In genomic region chr13:29817604-29818378, GRCh38 we compare ENCODE assay signal across 8 cellular contexts. TPM values are rescaled to one million over a fixed set of nuclear protein-coding genes. Genes with fewer than 3 reads are reported as not detected.
A peak's percentile ranks its signal among the peaks of the same experiment; 100 is the strongest.
DNase-seq lines count a peak whose midpoint lies in the region; ATAC-seq and TF ChIP-seq lines count a peak whose summit lies in the region.

No MANE protein-coding gene starts in this region.

- H3K27me3 ChIP-seq in neural progenitor cell: no peaks in the 10 kb centered on the region

- no peak overlapping the region for H3K27ac ChIP-seq in neural progenitor cell

- peaks cover 16% of the 10 kb centered on the region for H3K4me1 ChIP-seq in neural progenitor cell

- peak overlapping the region; percentile 10 for H3K4me3 Mint-ChIP-seq in activated T-helper 2 cell treated with anti-CD3 and anti-CD28 coated beads, Interferon-gamma antibody, Interleukin-2, Interleukin-4, amounts not matched to agents 10 μg/mL and 5 μg/mL and 100 μg/mL, durations not matched to agents 14 hours and 24 hours and 36 hours (ENCODE audit: low read depth)
- peak overlapping the region; percentile 11 for H3K4me3 Mint-ChIP-seq in stimulated activated effector memory CD8-positive, alpha-beta T cell treated with anti-CD3 and anti-CD28 coated beads, Interleukin-12 subunit alpha, Interleukin-12 subunit beta, amount 100 ng/mL, for 72 hours
- H3K4me3 Mint-ChIP-seq in neural progenitor cell: no peak overlapping the region

- intact Hi-C loops in activated T-helper 2 cell treated with anti-CD3 and anti-CD28 coated beads, Interferon-gamma antibody, Interleukin-2, Interleukin-4, amounts not matched to agents 10 μg/mL and 5 μg/mL and 100 μg/mL, durations not matched to agents 14 hours and 24 hours and 36 hours (cut with micrococcal nuclease): loop anchor here (2.0 to 5.0 kb wide), 2 partner anchors 31 to 35 kb away; no protein-coding TSS in a partner anchor

- peak overlapping the region; percentile 55 for H3K27ac Mint-ChIP-seq in activated T-helper 2 cell treated with anti-CD3 and anti-CD28 coated beads, Interferon-gamma antibody, Interleukin-2, Interleukin-4, amounts not matched to agents 10 μg/mL and 5 μg/mL and 100 μg/mL, durations not matched to agents 14 hours and 24 hours and 36 hours
- H3K27ac Mint-ChIP-seq in stimulated activated effector memory CD8-positive, alpha-beta T cell treated with anti-CD3 and anti-CD28 coated beads, Interleukin-12 subunit alpha, Interleukin-12 subunit beta, amount 100 ng/mL, for 72 hours: peak overlapping the region; percentile 56
- H3K27ac Mint-ChIP-seq in neural progenitor cell: no peak overlapping the region

- no peaks in the 10 kb centered on the region for H3K36me3 ChIP-seq in neural progenitor cell

- H4K20me1 ChIP-seq in neural progenitor cell (ENCODE audit: low read depth): peaks cover 5% of the 10 kb centered on the region

- TF ChIP-seq CTCF in neural progenitor cell (IDR thresholded peaks at IDR 0.05): no peak

- H2AFZ ChIP-seq in neural progenitor cell (replicated peaks): no peak overlapping the region

- H3K36me3 Mint-ChIP-seq in activated T-helper 2 cell treated with anti-CD3 and anti-CD28 coated beads, Interferon-gamma antibody, Interleukin-2, Interleukin-4, amounts not matched to agents 10 μg/mL and 5 μg/mL and 100 μg/mL, durations not matched to agents 14 hours and 24 hours and 36 hours (ENCODE audit: low read depth): peaks cover 6% of the 10 kb centered on the region
- no peaks in the 10 kb centered on the region for H3K36me3 Mint-ChIP-seq in stimulated activated effector memory CD8-positive, alpha-beta T cell treated with anti-CD3 and anti-CD28 coated beads, Interleukin-12 subunit alpha, Interleukin-12 subunit beta, amount 100 ng/mL, for 72 hours
- peaks cover 6% of the 10 kb centered on the region for H3K36me3 Mint-ChIP-seq in neural progenitor cell

- DNase-seq in EH (ENCODE audit: low read depth) (peak; percentile 70), H4 (ENCODE audit: low spot score) (no peak), neural progenitor cell (ENCODE audit: low spot score) (no peak)
- DNase-seq in activated T-helper 2 cell treated with anti-CD3 and anti-CD28 coated beads, Interferon-gamma antibody, Interleukin-2, Interleukin-4, amounts not matched to agents 10 μg/mL and 5 μg/mL and 100 μg/mL, durations not matched to agents 14 hours and 24 hours and 36 hours (ENCODE audit: low spot score): no peak
- no peak for DNase-seq in stimulated activated effector memory CD8-positive, alpha-beta T cell treated with anti-CD3 and anti-CD28 coated beads, Interleukin-12 subunit alpha, Interleukin-12 subunit beta, amount 100 ng/mL, for 72 hours (ENCODE audit: low spot score in 2 of 2)
- DNase-seq in activated effector memory CD4-positive, alpha-beta T cell treated with Interleukin-2 at 50 U/mL for 16 hours: no peak

- ATAC-seq in GM19468 (IDR thresholded peaks at IDR 0.05; ENCODE audit: extremely low read depth, unreplicated experiment) (peak; percentile 93), HG03442 (IDR thresholded peaks at IDR 0.05; ENCODE audit: unreplicated experiment) (peak; percentile 97)
- peak; percentile 67 for ATAC-seq in stimulated activated effector memory CD8-positive, alpha-beta T cell treated with anti-CD3 and anti-CD28 coated beads, Interleukin-12 subunit alpha, Interleukin-12 subunit beta, amount 100 ng/mL, for 72 hours

- H3K9me3 ChIP-seq in neural progenitor cell (ENCODE audit: low read depth): no peaks in the 10 kb centered on the region

- H3K79me2 ChIP-seq in neural progenitor cell (ENCODE audit: low read depth): peaks cover 71% of the 10 kb centered on the region

- no peak overlapping the region for H3K4me2 ChIP-seq in neural progenitor cell

- no peak overlapping the region for H3K4me3 ChIP-seq in neural progenitor cell

- H3K4me1 Mint-ChIP-seq in activated T-helper 2 cell treated with anti-CD3 and anti-CD28 coated beads, Interferon-gamma antibody, Interleukin-2, Interleukin-4, amounts not matched to agents 10 μg/mL and 5 μg/mL and 100 μg/mL, durations not matched to agents 14 hours and 24 hours and 36 hours (ENCODE audit: low read depth): peaks cover 32% of the 10 kb centered on the region
- H3K4me1 Mint-ChIP-seq in stimulated activated effector memory CD8-positive, alpha-beta T cell treated with anti-CD3 and anti-CD28 coated beads, Interleukin-12 subunit alpha, Interleukin-12 subunit beta, amount 100 ng/mL, for 72 hours: peaks cover 28% of the 10 kb centered on the region
- peaks cover 20% of the 10 kb centered on the region for H3K4me1 Mint-ChIP-seq in neural progenitor cell

- H3K9me3 Mint-ChIP-seq in activated T-helper 2 cell treated with anti-CD3 and anti-CD28 coated beads, Interferon-gamma antibody, Interleukin-2, Interleukin-4, amounts not matched to agents 10 μg/mL and 5 μg/mL and 100 μg/mL, durations not matched to agents 14 hours and 24 hours and 36 hours: no peaks in the 10 kb centered on the region
- H3K9me3 Mint-ChIP-seq in stimulated activated effector memory CD8-positive, alpha-beta T cell treated with anti-CD3 and anti-CD28 coated beads, Interleukin-12 subunit alpha, Interleukin-12 subunit beta, amount 100 ng/mL, for 72 hours: no peaks in the 10 kb centered on the region
- peaks cover 5% of the 10 kb centered on the region for H3K9me3 Mint-ChIP-seq in neural progenitor cell

- H3F3A ChIP-seq in neural progenitor cell (ENCODE audit: low read depth): no peaks in the 10 kb centered on the region

- no peaks in the 10 kb centered on the region for H3K27me3 Mint-ChIP-seq in activated T-helper 2 cell treated with anti-CD3 and anti-CD28 coated beads, Interferon-gamma antibody, Interleukin-2, Interleukin-4, amounts not matched to agents 10 μg/mL and 5 μg/mL and 100 μg/mL, durations not matched to agents 14 hours and 24 hours and 36 hours (ENCODE audit: low read depth)
- no peaks in the 10 kb centered on the region for H3K27me3 Mint-ChIP-seq in neural progenitor cell (ENCODE audit: insufficient read depth, low read depth)

- no peak overlapping the region for H3K9ac ChIP-seq in neural progenitor cell

RNA-seq across cellular contexts. Expression of gene UBL3, which starts 32.6 kb away (rescaled TPM):
- total RNA-seq in activated T-helper 2 cell treated with anti-CD3 and anti-CD28 coated beads, Interferon-gamma antibody, Interleukin-2, Interleukin-4, amounts not matched to agents 10 μg/mL and 5 μg/mL and 100 μg/mL, durations not matched to agents 14 hours and 24 hours and 36 hours: 7.9 and 8.5 TPM in 2 replicates
- total RNA-seq in H4 (2014; rRNA removed; shearing (Covaris generic)): 6.4 and 8.5 TPM in 2 replicates
- total RNA-seq in neural progenitor cell (ENCODE audit: low replicate concordance): 16.9 and 20.0 TPM in 2 replicates
